23 cellular contexts compared by ENCODE assay signal in the genomic region with DNA sequence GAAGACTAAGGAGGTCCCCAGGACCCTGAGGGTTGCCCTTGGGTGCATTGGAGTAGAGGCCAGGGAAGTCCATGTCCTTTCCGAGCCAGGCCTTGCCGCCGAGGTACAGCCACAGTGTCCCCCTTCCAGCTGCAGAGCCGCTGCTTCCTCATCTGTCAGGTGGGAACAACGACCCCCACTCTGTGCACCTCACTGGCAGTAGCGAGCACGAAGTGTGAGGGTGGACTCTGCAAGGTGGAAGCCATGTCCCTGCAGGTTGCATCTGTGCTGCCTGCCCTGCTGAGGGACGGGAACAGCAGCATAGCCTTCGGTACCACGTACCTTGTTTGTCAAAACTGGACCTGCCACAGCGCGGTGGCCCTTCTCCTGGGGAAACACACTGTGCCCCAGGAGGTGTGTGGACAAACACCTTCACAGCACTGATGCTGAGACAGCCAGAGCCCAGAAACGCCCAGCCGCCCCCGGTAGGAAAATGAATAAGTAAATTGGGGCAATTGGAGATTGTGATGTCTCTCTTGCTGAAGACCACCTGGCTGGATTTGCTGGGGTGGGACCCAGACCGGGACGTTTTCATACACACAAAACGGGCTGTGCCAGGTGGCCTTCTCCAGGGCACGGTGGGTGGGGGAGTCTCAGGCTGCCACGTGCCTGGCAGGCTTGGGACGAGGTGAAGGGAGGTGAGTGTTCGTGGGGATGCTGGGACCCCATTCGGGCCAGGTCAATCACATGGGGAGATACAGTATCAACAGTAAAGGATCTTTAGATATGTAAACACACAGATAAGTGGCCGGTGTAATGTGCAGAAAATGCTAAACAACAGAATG.
"Had no signal": no experiment of that assay in that cellular context is flagged by ENCODE, and none has a peak within 500 bp of the region (broad histone marks: within the 10 kb centered on the region; RNA-seq: fewer than 3 reads in every experiment).

No MANE protein-coding gene starts in this region.

- H3K36me3 Mint-ChIP-seq: activated naive CD8-positive, alpha-beta T cell; immature natural killer cell; naive thymus-derived CD4-positive, alpha-beta T cell; neural progenitor cell; stimulated activated memory B cell treated with anti-CD40 and anti-IgM and Interleukin-4, amounts not matched to agents 10 μg/mL and 1 μg/mL and 100 μg/mL, for 72 hours had no signal

- H3K9me3 ChIP-seq: esophagus muscularis mucosa, gastroesophageal sphincter, psoas muscle, right lobe of liver, thoracic aorta, upper lobe of left lung had no signal

- H3K4me3 Mint-ChIP-seq: activated CD4-positive, alpha-beta T cell treated with anti-CD3 and anti-CD28 coated beads, Interleukin-2, amount 10 ng/mL, durations not matched to agents 7 days and 5 days; activated CD8-positive, alpha-beta T cell treated with anti-CD3 and anti-CD28 coated beads, Interleukin-2, amount 10 ng/mL, durations not matched to agents 7 days and 5 days; activated naive CD8-positive, alpha-beta T cell; dendritic cell treated with granulocyte-macrophage colony-stimulating factor and Interleukin-4, amounts not matched to agents 40 ng/mL and 50 ng/mL, for 4 days; immature natural killer cell; naive thymus-derived CD4-positive, alpha-beta T cell; neural progenitor cell; stimulated activated memory B cell treated with anti-CD40 and anti-IgM and Interleukin-4, amounts not matched to agents 10 μg/mL and 1 μg/mL and 100 μg/mL, for 72 hours had no signal

- DNase-seq: activated CD4-positive, alpha-beta T cell treated with anti-CD3 and anti-CD28 coated beads, Interleukin-2, amount 10 ng/mL, durations not matched to agents 7 days and 5 days; activated CD8-positive, alpha-beta memory T cell treated with anti-CD3 and anti-CD28 coated beads, Interleukin-2, amount 50 U/mL, for 48 hours; activated CD8-positive, alpha-beta T cell treated with anti-CD3 and anti-CD28 coated beads, Interleukin-2, amount 10 ng/mL, durations not matched to agents 7 days and 5 days; activated gamma-delta T cell; activated T-cell treated with anti-CD3 and anti-CD28 coated beads, Interleukin-2, amount 50 U/mL, for 48 hours; effector CD8-positive, alpha-beta T cell; immature natural killer cell; mammary epithelial cell; naive thymus-derived CD4-positive, alpha-beta T cell; stimulated activated CD4-positive, alpha-beta T cell treated with anti-CD3 and anti-CD28 coated beads, Interleukin-4, amount 100 ng/mL, for 4 hours; T-helper 1 cell; T-helper 9 cell had no signal

- H3K27ac Mint-ChIP-seq: activated CD4-positive, alpha-beta T cell treated with anti-CD3 and anti-CD28 coated beads, Interleukin-2, amount 10 ng/mL, durations not matched to agents 7 days and 5 days; activated CD8-positive, alpha-beta T cell treated with anti-CD3 and anti-CD28 coated beads, Interleukin-2, amount 10 ng/mL, durations not matched to agents 7 days and 5 days; activated naive CD8-positive, alpha-beta T cell; dendritic cell treated with granulocyte-macrophage colony-stimulating factor and Interleukin-4, amounts not matched to agents 40 ng/mL and 50 ng/mL, for 4 days; immature natural killer cell; naive thymus-derived CD4-positive, alpha-beta T cell; neural progenitor cell; stimulated activated memory B cell treated with anti-CD40 and anti-IgM and Interleukin-4, amounts not matched to agents 10 μg/mL and 1 μg/mL and 100 μg/mL, for 72 hours had no signal

- H3K36me3 ChIP-seq: esophagus muscularis mucosa, gastroesophageal sphincter, neural progenitor cell, right lobe of liver, thoracic aorta, upper lobe of left lung had no signal

- ATAC-seq: activated CD8-positive, alpha-beta T cell treated with anti-CD3 and anti-CD28 coated beads, Interleukin-2, amount 10 ng/mL, durations not matched to agents 7 days and 5 days; gastroesophageal sphincter; naive thymus-derived CD4-positive, alpha-beta T cell; psoas muscle; right lobe of liver; SK-N-SH treated with all-trans-retinoic acid at 6 μM for 48 hours; stimulated activated memory B cell treated with anti-CD40 and anti-IgM and Interleukin-4, amounts not matched to agents 10 μg/mL and 1 μg/mL and 100 μg/mL, for 72 hours had no signal

- H3K4me1 Mint-ChIP-seq: activated CD4-positive, alpha-beta T cell treated with anti-CD3 and anti-CD28 coated beads, Interleukin-2, amount 10 ng/mL, durations not matched to agents 7 days and 5 days; immature natural killer cell; naive thymus-derived CD4-positive, alpha-beta T cell had no signal

- H3K27ac ChIP-seq: esophagus muscularis mucosa, gastroesophageal sphincter, neural progenitor cell, psoas muscle, right lobe of liver, thoracic aorta, upper lobe of left lung had no signal

- H3K27me3 Mint-ChIP-seq: activated CD4-positive, alpha-beta T cell treated with anti-CD3 and anti-CD28 coated beads, Interleukin-2, amount 10 ng/mL, durations not matched to agents 7 days and 5 days; activated naive CD8-positive, alpha-beta T cell had no signal

- H3K27me3 ChIP-seq: esophagus muscularis mucosa, gastroesophageal sphincter, neural progenitor cell, right lobe of liver, upper lobe of left lung had no signal

- H3K4me1 ChIP-seq: esophagus muscularis mucosa, gastroesophageal sphincter, neural progenitor cell, psoas muscle, right lobe of liver, upper lobe of left lung had no signal

- H3K9me3 Mint-ChIP-seq: activated CD4-positive, alpha-beta T cell treated with anti-CD3 and anti-CD28 coated beads, Interleukin-2, amount 10 ng/mL, durations not matched to agents 7 days and 5 days; dendritic cell treated with granulocyte-macrophage colony-stimulating factor and Interleukin-4, amounts not matched to agents 40 ng/mL and 50 ng/mL, for 4 days; immature natural killer cell; stimulated activated memory B cell treated with anti-CD40 and anti-IgM and Interleukin-4, amounts not matched to agents 10 μg/mL and 1 μg/mL and 100 μg/mL, for 72 hours had no signal

- H3K4me3 ChIP-seq: esophagus muscularis mucosa, gastroesophageal sphincter, neural progenitor cell, psoas muscle, right lobe of liver, thoracic aorta, upper lobe of left lung had no signal
